Comparison of ENCODE assay signal across 15 cellular contexts in the genomic region with DNA sequence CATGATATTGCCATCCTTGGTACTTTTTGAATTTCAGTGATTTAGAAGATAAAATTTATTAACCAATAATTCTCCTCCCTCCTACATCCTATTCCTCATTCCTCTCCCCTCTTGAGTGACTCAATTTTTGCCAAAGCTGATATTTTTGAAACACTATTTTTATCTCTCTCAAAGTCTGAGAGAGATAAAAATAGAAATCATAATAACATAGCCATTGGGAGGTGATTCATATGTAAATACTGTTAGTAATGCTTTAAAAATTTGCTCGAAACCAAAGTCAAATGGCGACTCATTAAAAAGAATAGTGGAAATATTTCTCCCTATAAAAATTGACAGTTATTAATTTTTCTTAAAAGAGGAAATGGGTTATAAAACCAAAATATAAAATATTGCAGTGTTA.
A peak's percentile ranks its signal among the peaks of the same experiment; 100 is the strongest.
DNase-seq lines count a peak whose midpoint lies in the region; ATAC-seq, FAIRE-seq and TF ChIP-seq lines count a peak whose summit lies in the region.
"Had no signal": no experiment of that assay in that cellular context is flagged by ENCODE, and none has a peak within 500 bp of the region (broad histone marks: within the 10 kb centered on the region; RNA-seq: fewer than 3 reads in every experiment).

No MANE protein-coding gene starts in this region.

- no peak overlapping the region for H3K4me3 ChIP-seq in coronary artery
- H3K4me3 ChIP-seq: SJCRH30 had no signal

- TF ChIP-seq POLR2A in GM12891 (IDR thresholded peaks at IDR 0.05; ENCODE audit: low read depth, low read length), result no peak

- DNase-seq in AG09319 (ENCODE audit: extremely low read depth, low read depth), result peak; percentile 7
- DNase-seq in NCI-H226, result peak; percentile 57
- no peak for DNase-seq in coronary artery (ENCODE audit: low spot score)
- peak; percentile 3 to 54 for DNase-seq in lung microvascular endothelial cell (ENCODE audit: low read depth in 2 of 2)
- DNase-seq in GM12891 (ENCODE audit: insufficient read length, low spot score), result no peak
- DNase-seq: activated CD8-positive, alpha-beta memory T cell treated with anti-CD3 and anti-CD28 coated beads, Interleukin-2, amount 50 U/mL, for 48 hours; amygdala; NCI-H524 treated with DMSO at 0.1 percent for 48 hours; SJCRH30; stimulated activated CD4-positive, alpha-beta T cell treated with anti-CD3 and anti-CD28 coated beads, Interleukin-12 subunit alpha, Interleukin-12 subunit beta, amount 100 ng/mL, for 4 hours had no signal

- no peak for FAIRE-seq in GM12891 (lab: Jason Lieb, UNC)
- FAIRE-seq: keratinocyte had no signal

- ATAC-seq in HG03520 (IDR thresholded peaks at IDR 0.05; ENCODE audit: unreplicated experiment), result no peak
- ATAC-seq in GM21737 (IDR thresholded peaks at IDR 0.05; ENCODE audit: unreplicated experiment), result no peak
- no peak for ATAC-seq in GM21825 (IDR thresholded peaks at IDR 0.05; ENCODE audit: unreplicated experiment)

- peak overlapping the region; percentile 34 to 73 for H3K27ac ChIP-seq in coronary artery
- H3K27ac ChIP-seq: C4-2B, SJCRH30 had no signal

- TF ChIP-seq CTCF in AG09319 (IDR thresholded peaks at IDR 0.05; ENCODE audit: low read depth, low read length) (no peak), coronary artery (IDR thresholded peaks at IDR 0.05) (no peak)

TF ChIP-seq in GM12891, 5 proteins besides CTCF, POLR2A, EP300 and RAD21:
- TF ChIP-seq SPI1 (IDR thresholded peaks at IDR 0.05; ENCODE audit: low read depth, low read length) (no peak), TAF1 (IDR thresholded peaks at IDR 0.05; ENCODE audit: low read depth, low read length) (no peak), PAX5 (IDR thresholded peaks at IDR 0.05; ENCODE audit: insufficient read depth, low read length, severe bottlenecking) (no peak), POU2F2 (IDR thresholded peaks at IDR 0.05; ENCODE audit: low read depth, low read length) (no peak), POLR2AphosphoS5 (IDR thresholded peaks at IDR 0.05; ENCODE audit: low read depth, low read length) (no peak)

Comparison
In these comparisons a context has a peak if more than half of its experiments do, and no peak if none do; other contexts are left out.
1. DNase-seq: peak in AG09319 (single experiment), NCI-H226 (single experiment) and lung microvascular endothelial cell (2 of 2); none in coronary artery (single experiment) and GM12891 (single experiment).